Comparison of ENCODE assay signal across 23 cellular contexts in genomic region chr7:82530361-82530760, GRCh38.
DNase-seq lines count a peak whose midpoint lies in the region; ATAC-seq and TF ChIP-seq lines count a peak whose summit lies in the region.
"Had no signal": no experiment of that assay in that cellular context is flagged by ENCODE, and none has a peak within 500 bp of the region (broad histone marks: within the 10 kb centered on the region; RNA-seq: fewer than 3 reads in every experiment).

No MANE protein-coding gene starts in this region.

- WGBS in esophagus squamous epithelium, 2 donors, result 71 to 74% methylated on average over 5 of the region's 5 CpGs

- H3K4me3 ChIP-seq in NB4 (ENCODE audit: low read depth, low read length) (no peak overlapping the region), fibroblast of pulmonary artery (replicated peaks; ENCODE audit: low read depth, low read length) (no peak overlapping the region), retinal pigment epithelial cell (ENCODE audit: low read length) (no peak overlapping the region), esophagus squamous epithelium (no peak overlapping the region)
- H3K4me3 ChIP-seq: MG63, prostate gland, stomach, tibial nerve had no signal

- H3K27me3 ChIP-seq in esophagus squamous epithelium, result peaks cover 0 to 52% (median 0%) of the 10 kb centered on the region in 4 donors
- H3K27me3 ChIP-seq: MG63, stomach, tibial nerve had no signal

- TF ChIP-seq CTCF in NB4 (IDR thresholded peaks at IDR 0.05; ENCODE audit: low read depth, low read length) (no peak), fibroblast of pulmonary artery (IDR thresholded peaks at IDR 0.05; ENCODE audit: low read length, missing control alignments) (no peak), retinal pigment epithelial cell (conservative IDR thresholded peaks at IDR 0.05; ENCODE audit: low read depth, low read length) (no peak), esophagus squamous epithelium (IDR thresholded peaks at IDR 0.05) (no peak)

- TF ChIP-seq POLR2A in NB4 (IDR thresholded peaks at IDR 0.05; ENCODE audit: extremely low read depth, insufficient read length) (no peak), esophagus squamous epithelium (IDR thresholded peaks at IDR 0.05) (no peak)

- H3K9me3 ChIP-seq in esophagus squamous epithelium, result no peaks in the 10 kb centered on the region
- H3K9me3 ChIP-seq: MG63, prostate gland, tibial nerve had no signal

- H3K36me3 ChIP-seq in esophagus squamous epithelium, result no peaks in the 10 kb centered on the region
- H3K36me3 ChIP-seq: MG63, prostate gland, stomach, tibial nerve had no signal

- H3K4me1 ChIP-seq in esophagus squamous epithelium, result peaks cover 0 to 6% (median 0%) of the 10 kb centered on the region in 3 donors
- H3K4me1 ChIP-seq: prostate gland, stomach, tibial nerve had no signal

- intact Hi-C loops in esophagus squamous epithelium (cut with DNase I), result no loop called here

- peak; percentile 36 for DNase-seq in NB4 (ENCODE audit: low read depth)
- DNase-seq in OCI-M1 (lab: John Stamatoyannopoulos, UW), result peak; percentile 80
- peak; percentile 34 for DNase-seq in fibroblast of pulmonary artery (ENCODE audit: low read depth)
- DNase-seq in retinal pigment epithelial cell (ENCODE audit: low read depth), result peak; percentile 98
- DNase-seq in esophagus squamous epithelium (lab: John Stamatoyannopoulos, UW), result no peak
- DNase-seq in DMS 273 treated with DMSO at 0.1 percent for 48 hours (lab: John Stamatoyannopoulos, UW), result no peak
- DNase-seq: activated CD4-positive, alpha-beta T cell treated with anti-CD3 and anti-CD28 coated beads for 36 hours; activated naive CD4-positive, alpha-beta T cell treated with Interleukin-2 at 50 U/mL for 16 hours; activated T-cell treated with anti-CD3 and anti-CD28 coated beads, Interleukin-2, amount 50 U/mL, for 24 hours; caudate nucleus; CD4-positive, alpha-beta T cell; KBM-7; mammary epithelial cell; MG63; NCI-H1694 treated with DMSO at 0.1 percent for 48 hours; NCI-H2171; NCI-H526 treated with DMSO at 0.1 percent for 48 hours; SIG-M5; stimulated activated CD8-positive, alpha-beta memory T cell treated with anti-CD3 and anti-CD28 coated beads, Interleukin-4, amount 100 ng/mL, for 48 hours; stomach had no signal

- ATAC-seq in GM19463 (IDR thresholded peaks at IDR 0.05; ENCODE audit: unreplicated experiment), result no peak
- ATAC-seq: activated CD4-positive, alpha-beta T cell treated with anti-CD3 and anti-CD28 coated beads for 36 hours had no signal

- no peak overlapping the region for H3K27ac ChIP-seq in esophagus squamous epithelium
- H3K27ac ChIP-seq: prostate gland, stomach, tibial nerve had no signal

Comparison
In these comparisons a context has a peak if more than half of its experiments do, and no peak if none do; other contexts are left out.
1. DNase-seq: peak in NB4 (single experiment), OCI-M1 (single experiment), fibroblast of pulmonary artery (single experiment) and retinal pigment epithelial cell (single experiment); none in esophagus squamous epithelium (single experiment) and DMS 273 treated with DMSO at 0.1 percent for 48 hours (single experiment).